Comparison of ENCODE assay signal across 8 cellular contexts in the genomic region with DNA sequence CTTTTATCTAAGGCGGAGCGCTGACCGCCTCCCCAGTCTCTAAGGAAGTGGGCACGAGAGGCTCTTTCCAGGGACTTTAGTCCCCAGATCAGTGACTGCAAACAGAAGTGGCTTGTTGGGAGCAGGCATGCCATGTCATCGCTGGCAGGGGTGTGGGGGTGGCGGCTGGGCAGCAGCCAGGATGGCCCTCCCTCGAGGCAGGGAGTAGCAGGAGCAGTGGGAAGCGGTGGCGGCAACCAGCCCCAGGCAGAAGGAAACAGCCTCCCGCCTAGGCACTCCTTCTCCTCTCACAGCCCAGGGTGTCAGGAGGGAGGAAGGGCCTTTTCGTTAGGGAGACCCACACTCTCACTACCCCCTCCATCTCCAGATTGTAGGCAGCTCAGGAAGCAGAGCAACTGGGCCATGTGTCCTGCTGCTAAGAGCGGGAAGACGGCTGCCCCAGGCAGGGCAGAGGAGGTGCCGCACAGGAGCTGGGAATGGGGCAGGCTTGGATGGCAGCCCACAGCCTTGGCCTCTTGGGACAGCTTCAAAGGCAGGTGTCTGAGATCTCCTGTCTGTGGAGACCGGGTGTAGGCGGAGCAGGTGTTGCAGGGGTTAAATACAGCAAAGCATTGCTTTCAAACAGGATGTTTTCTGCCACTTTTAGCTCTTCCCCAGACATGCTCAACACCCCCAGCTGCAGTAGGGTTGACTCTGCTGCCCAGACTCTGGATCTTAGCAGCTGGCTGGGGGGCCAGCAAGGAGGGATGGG. TPM values are rescaled to one million over a fixed set of nuclear protein-coding genes. Genes with fewer than 3 reads are reported as not detected.
A peak's percentile ranks its signal among the peaks of the same experiment; 100 is the strongest.
DNase-seq lines count a peak whose midpoint lies in the region; ATAC-seq, FAIRE-seq and TF ChIP-seq lines count a peak whose summit lies in the region.

No MANE protein-coding gene starts in this region.

- H3K27ac ChIP-seq in pancreas, result no peak overlapping the region

- no peak overlapping the region for H3K27ac Mint-ChIP-seq in endothelial cell (ENCODE audit: unreplicated experiment)

- H3K9me3 ChIP-seq in Loucy (ENCODE audit: insufficient read depth, low read depth, low read length) (no peaks in the 10 kb centered on the region), pancreas (no peaks in the 10 kb centered on the region)

- no peaks in the 10 kb centered on the region for H3K79me2 ChIP-seq in Loucy (ENCODE audit: insufficient read depth, low read length)

- TF ChIP-seq CTCF in GM13977 (IDR thresholded peaks at IDR 0.05; ENCODE audit: extremely low read depth, insufficient read depth, missing control alignments), result no peak
- no peak for TF ChIP-seq CTCF in Loucy (conservative IDR thresholded peaks at IDR 0.05; ENCODE audit: low read length)
- no peak for TF ChIP-seq CTCF in pancreas (IDR thresholded peaks at IDR 0.05)
- TF ChIP-seq CTCF in endothelial cell (IDR thresholded peaks at IDR 0.05; ENCODE audit: unreplicated experiment), result no peak

- in situ Hi-C loops in GM13977 (cut with MboI; ENCODE audit: low pct_unique_long_range_greater_than_20kb, low sequenced_read_pairs, unreplicated experiment), result no loop called here

- H3K27me3 Mint-ChIP-seq in endothelial cell (ENCODE audit: unreplicated experiment), result peaks cover 3% of the 10 kb centered on the region

- H4K20me1 ChIP-seq in Loucy (ENCODE audit: insufficient read depth, low read length, poor library complexity, severe bottlenecking), result no peaks in the 10 kb centered on the region

- H3K4me3 ChIP-seq in Loucy (ENCODE audit: low read length, poor library complexity, severe bottlenecking) (no peak overlapping the region), pancreas (no peak overlapping the region)

- H3F3A ChIP-seq in Loucy (ENCODE audit: low read depth), result no peaks in the 10 kb centered on the region

- H3K9me2 ChIP-seq in Loucy (replicated peaks; ENCODE audit: low read depth, low read length), result no peaks in the 10 kb centered on the region

- peaks cover 8% of the 10 kb centered on the region for H3K36me3 Mint-ChIP-seq in endothelial cell (ENCODE audit: low read depth, unreplicated experiment)

- peak overlapping the region; percentile 11 for H3K4me2 ChIP-seq in Loucy (ENCODE audit: low read depth, low read length, poor library complexity, severe bottlenecking)

- no peak overlapping the region for H2AFZ ChIP-seq in Loucy (ENCODE audit: low read length)

- no peaks in the 10 kb centered on the region for H3K27me3 ChIP-seq in Loucy (ENCODE audit: insufficient read depth, low read length, poor library complexity, severe bottlenecking)
- no peaks in the 10 kb centered on the region for H3K27me3 ChIP-seq in pancreas

- H3K4me1 ChIP-seq in Loucy (ENCODE audit: insufficient read depth, low read length, poor library complexity, severe bottlenecking) (peaks cover 30% of the 10 kb centered on the region), pancreas (peaks cover 0 to 3% (median 0%) of the 10 kb centered on the region in 3 donors)

- peaks cover 20% of the 10 kb centered on the region for H3K4me1 Mint-ChIP-seq in endothelial cell (ENCODE audit: unreplicated experiment)

- no peaks in the 10 kb centered on the region for H3K9me3 Mint-ChIP-seq in endothelial cell (ENCODE audit: unreplicated experiment)

- H3K36me3 ChIP-seq in Loucy (ENCODE audit: insufficient read depth, low read length) (no peaks in the 10 kb centered on the region), pancreas (no peaks in the 10 kb centered on the region)

- no peak for FAIRE-seq in pancreas (lab: Jason Lieb, UNC)

- DNase-seq in GM13977 (ENCODE audit: low spot score) (peak; percentile 56), pancreas (peak in 1 of 6 donors; percentile 17), H4 (ENCODE audit: low spot score) (no peak), endothelial cell (ENCODE audit: low spot score) (no peak), GM03348 (ENCODE audit: low spot score) (no peak)
- peak; percentile 74 for DNase-seq in activated effector memory CD4-positive, alpha-beta T cell treated with anti-CD3 and anti-CD28 coated beads, Interleukin-2, amount 50 U/mL, for 16 hours

- intact Hi-C loops in pancreas (cut with DNase I), result no loop called here

- 76 to 83% methylated on average over 16 of the region's 16 CpGs for WGBS in pancreas, 2 donors

- ATAC-seq in GM21619 (IDR thresholded peaks at IDR 0.05; ENCODE audit: unreplicated experiment) (peak; percentile 79), pancreas (peak in 3 of 4 donors; percentile 35 to 53 (median 50))

- H3K9ac ChIP-seq in Loucy (ENCODE audit: low read depth, low read length, poor library complexity, severe bottlenecking), result no peak overlapping the region

- H3K4me3 Mint-ChIP-seq in endothelial cell (ENCODE audit: unreplicated experiment), result no peak overlapping the region

RNA-seq across cellular contexts. Expression of gene VDR, which starts 21.8 kb away (rescaled TPM):
- 1 to 10 TPM; 1.3 to 5.5 (median 3.5) TPM for total RNA-seq in pancreas
- 1 to 10 TPM; 1.2 to 1.7 TPM for polyA plus RNA-seq in pancreas
- total RNA-seq in H4 (2014; rRNA removed; shearing (Covaris generic)), result 5.6 and 7.3 TPM in 2 replicates
- total RNA-seq in endothelial cell (ENCODE audit: unreplicated experiment), result 2.3 TPM

Comparison
In these comparisons a context has a peak if more than half of its experiments do, and no peak if none do; other contexts are left out.
1. DNase-seq: peak in GM13977 (single experiment) and activated effector memory CD4-positive, alpha-beta T cell treated with anti-CD3 and anti-CD28 coated beads, Interleukin-2, amount 50 U/mL, for 16 hours (single experiment); none in H4 (single experiment), endothelial cell (single experiment) and GM03348 (single experiment).